In genomic region chr9:5879419-5880181, GRCh38 we compare ENCODE assay signal across 11 cellular contexts. TPM values are rescaled to one million over a fixed set of nuclear protein-coding genes. Genes with fewer than 3 reads are reported as not detected.
DNase-seq lines count a peak whose midpoint lies in the region; ATAC-seq, FAIRE-seq and TF ChIP-seq lines count a peak whose summit lies in the region.
"Had no signal": no experiment of that assay in that cellular context is flagged by ENCODE, and none has a peak within 500 bp of the region (broad histone marks: within the 10 kb centered on the region; RNA-seq: fewer than 3 reads in every experiment).

No MANE protein-coding gene starts in this region.

- H3K27me3 ChIP-seq in BE2C (no peaks in the 10 kb centered on the region), astrocyte (ENCODE audit: insufficient read depth, low read length) (no peaks in the 10 kb centered on the region), kidney epithelial cell (ENCODE audit: control insufficient read depth, insufficient read depth, low read length) (no peaks in the 10 kb centered on the region), colonic mucosa (no peaks in the 10 kb centered on the region)

- H3K9me3 ChIP-seq in BE2C (no peaks in the 10 kb centered on the region; the same call in 1 of the 2 replicates), astrocyte (ENCODE audit: insufficient read depth, low read depth, low read length) (no peaks in the 10 kb centered on the region), colonic mucosa (no peaks in the 10 kb centered on the region)

- peak overlapping the region; percentile 89 for H3K27ac Mint-ChIP-seq in astrocyte (ENCODE audit: unreplicated experiment)
- H3K27ac Mint-ChIP-seq in activated CD4-positive, alpha-beta T cell treated with anti-CD3 and anti-CD28 coated beads, Interleukin-2, amount 10 ng/mL, durations not matched to agents 7 days and 5 days, result no peak overlapping the region

- no peaks in the 10 kb centered on the region for H3K27me3 Mint-ChIP-seq in astrocyte (ENCODE audit: low read depth, unreplicated experiment)
- H3K27me3 Mint-ChIP-seq in activated CD4-positive, alpha-beta T cell treated with anti-CD3 and anti-CD28 coated beads, Interleukin-2, amount 10 ng/mL, durations not matched to agents 7 days and 5 days, result no peaks in the 10 kb centered on the region

- peaks cover 19% of the 10 kb centered on the region for H3K4me1 Mint-ChIP-seq in astrocyte (ENCODE audit: low read depth, unreplicated experiment)
- peaks cover 8% of the 10 kb centered on the region for H3K4me1 Mint-ChIP-seq in activated CD4-positive, alpha-beta T cell treated with anti-CD3 and anti-CD28 coated beads, Interleukin-2, amount 10 ng/mL, durations not matched to agents 7 days and 5 days

- no peaks in the 10 kb centered on the region for H3K36me3 Mint-ChIP-seq in astrocyte (ENCODE audit: low read depth, unreplicated experiment)
- peaks cover 6% of the 10 kb centered on the region for H3K36me3 Mint-ChIP-seq in activated CD4-positive, alpha-beta T cell treated with anti-CD3 and anti-CD28 coated beads, Interleukin-2, amount 10 ng/mL, durations not matched to agents 7 days and 5 days (ENCODE audit: low read depth)

- no peak for FAIRE-seq in astrocyte (lab: Jason Lieb, UNC)

- TF ChIP-seq CTCF in BE2C (IDR thresholded peaks at IDR 0.05; ENCODE audit: low read depth, low read length) (no peak), astrocyte (IDR thresholded peaks at IDR 0.05; ENCODE audit: insufficient read depth, low read depth, low read length) (no peak), kidney epithelial cell (IDR thresholded peaks at IDR 0.05; ENCODE audit: insufficient read depth, low read length, poor library complexity, severe bottlenecking) (no peak), colonic mucosa (IDR thresholded peaks at IDR 0.05) (no peak)

- no peak overlapping the region for H3K4me3 Mint-ChIP-seq in astrocyte (ENCODE audit: unreplicated experiment)
- no peak overlapping the region for H3K4me3 Mint-ChIP-seq in activated CD4-positive, alpha-beta T cell treated with anti-CD3 and anti-CD28 coated beads, Interleukin-2, amount 10 ng/mL, durations not matched to agents 7 days and 5 days

- peak overlapping the region; percentile 13 for H2AFZ ChIP-seq in astrocyte (ENCODE audit: low read depth, low read length)

- POLR2A ChIA-PET in activated CD4-positive, alpha-beta T cell treated with anti-CD3 and anti-CD28 coated beads, Interleukin-2, amount 10 ng/mL, durations not matched to agents 7 days and 5 days (lab: Charles Lee), result interaction anchor here (0.8 kb wide), 1 partner anchor 27 kb away, joined by 4 read pairs; no protein-coding TSS in a partner anchor

- no peaks in the 10 kb centered on the region for H4K20me1 ChIP-seq in astrocyte (ENCODE audit: insufficient read depth, low read length)

- DNase-seq in BE2C (peak; percentile 35), LHCN-M2 (ENCODE audit: low read depth) (peak; percentile 71), astrocyte (ENCODE audit: low read depth) (peak; percentile 87), kidney epithelial cell (ENCODE audit: low read depth) (peak; percentile 63), NCI-H1694 treated with DMSO at 0.1 percent for 48 hours (lab: John Stamatoyannopoulos, UW) (no peak), colonic mucosa (no peak)
- DNase-seq in activated CD4-positive, alpha-beta T cell treated with anti-CD3 and anti-CD28 coated beads, Interleukin-2, amount 10 ng/mL, durations not matched to agents 7 days and 5 days, result no peak
- DNase-seq: NCI-H1436; stimulated activated naive CD4-positive, alpha-beta T cell treated with Interleukin-2 at 50 U/mL for 16 hours had no signal

- H3K4me2 ChIP-seq in astrocyte (ENCODE audit: low read length), result peak overlapping the region; percentile 77

- no peaks in the 10 kb centered on the region for H3K79me2 ChIP-seq in astrocyte (ENCODE audit: insufficient read depth, low read length)

- no peaks in the 10 kb centered on the region for H3K36me3 ChIP-seq in BE2C
- no peaks in the 10 kb centered on the region for H3K36me3 ChIP-seq in astrocyte (ENCODE audit: insufficient read depth, low read length)
- no peaks in the 10 kb centered on the region for H3K36me3 ChIP-seq in kidney epithelial cell (ENCODE audit: control insufficient read depth, insufficient read depth, low read length)
- no peaks in the 10 kb centered on the region for H3K36me3 ChIP-seq in colonic mucosa

- H3K27ac ChIP-seq in astrocyte (ENCODE audit: low read depth, low read length), result peak overlapping the region; percentile 14
- no peak overlapping the region for H3K27ac ChIP-seq in colonic mucosa

- H3K9ac ChIP-seq in astrocyte (ENCODE audit: low read length) (no peak overlapping the region), colonic mucosa (ENCODE audit: low read depth in 2 of 2, low read length in 2 of 2) (no peak overlapping the region)

- intact Hi-C loops in colonic mucosa (cut with DNase I), result no loop called here

- CTCF ChIA-PET in activated CD4-positive, alpha-beta T cell treated with anti-CD3 and anti-CD28 coated beads, Interleukin-2, amount 10 ng/mL, durations not matched to agents 7 days and 5 days (lab: Charles Lee), result interaction anchor here (0.6 to 4.5 kb wide), 7 partner anchors 10 to 175 kb away, joined by 3 to 17 read pairs (median 4); partner anchors contain the start of gene ERMP1

- H3K4me3 ChIP-seq in BE2C (ENCODE audit: low read depth, low read length), result peak overlapping the region; percentile 1; the same call in 1 of the 2 replicates
- peak overlapping the region; percentile 41 for H3K4me3 ChIP-seq in astrocyte (ENCODE audit: insufficient read depth, low read depth, low read length)
- no peak overlapping the region for H3K4me3 ChIP-seq in kidney epithelial cell (ENCODE audit: low read depth, low read length)
- H3K4me3 ChIP-seq in colonic mucosa, result no peak overlapping the region

- H3K4me1 ChIP-seq in BE2C, result peaks cover 5% of the 10 kb centered on the region
- H3K4me1 ChIP-seq in astrocyte (ENCODE audit: insufficient read depth, low read length), result peaks cover 4% of the 10 kb centered on the region
- H3K4me1 ChIP-seq in colonic mucosa, result no peaks in the 10 kb centered on the region

- peaks cover 2% of the 10 kb centered on the region for H3K9me3 Mint-ChIP-seq in astrocyte (ENCODE audit: unreplicated experiment)
- H3K9me3 Mint-ChIP-seq in activated CD4-positive, alpha-beta T cell treated with anti-CD3 and anti-CD28 coated beads, Interleukin-2, amount 10 ng/mL, durations not matched to agents 7 days and 5 days, result peaks cover 6% of the 10 kb centered on the region

- no peak for ATAC-seq in GM18511 (IDR thresholded peaks at IDR 0.05; ENCODE audit: unreplicated experiment)

RNA-seq across cellular contexts. Expression of gene MLANA, which starts 11.1 kb away (rescaled TPM):
- not detected for polyA plus RNA-seq in BE2C (2012; ENCODE audit: insufficient read depth, insufficient read length, low read depth)
- total RNA-seq in LHCN-M2 (2014; rRNA removed) (0.11 TPM in 1 of 2 replicates, not detected in the other), astrocyte (not detected in 2 replicates), kidney epithelial cell (not detected in 2 replicates), colonic mucosa (not detected)
- 0.07 TPM for polyA plus RNA-seq in LHCN-M2 (2012)
- total RNA-seq in activated CD4-positive, alpha-beta T cell treated with anti-CD3 and anti-CD28 coated beads, Interleukin-2, amount 10 ng/mL, durations not matched to agents 7 days and 5 days, result not detected
- total RNA-seq: posterior vena cava had no signal

RNA-seq across cellular contexts. Expression of gene ERMP1, which starts 46.7 kb away (rescaled TPM):
- polyA plus RNA-seq in BE2C (2012; ENCODE audit: insufficient read depth, insufficient read length, low read depth), result 1.6 TPM
- total RNA-seq in LHCN-M2 (2014; rRNA removed) (5.1 and 8.1 TPM in 2 replicates), astrocyte (8.8 and 11.8 TPM in 2 replicates), kidney epithelial cell (9.4 and 10.2 TPM in 2 replicates), colonic mucosa (10 to 100 TPM; 47.3 to 50.8 TPM)
- 1.4 TPM for polyA plus RNA-seq in LHCN-M2 (2012)
- total RNA-seq in activated CD4-positive, alpha-beta T cell treated with anti-CD3 and anti-CD28 coated beads, Interleukin-2, amount 10 ng/mL, durations not matched to agents 7 days and 5 days, result 10 to 100 TPM; 24.2 to 25.1 TPM

Comparison
In these comparisons a context has a peak if more than half of its experiments do, and no peak if none do; other contexts are left out.
1. DNase-seq: peak in BE2C (single experiment), LHCN-M2 (single experiment), astrocyte (single experiment) and kidney epithelial cell (single experiment); none in NCI-H1694 treated with DMSO at 0.1 percent for 48 hours (single experiment), activated CD4-positive, alpha-beta T cell treated with anti-CD3 and anti-CD28 coated beads, Interleukin-2, amount 10 ng/mL, durations not matched to agents 7 days and 5 days (single experiment) and colonic mucosa (single experiment).
2. H3K4me3 ChIP-seq: peak in BE2C (single experiment) and astrocyte (single experiment); none in kidney epithelial cell (single experiment) and colonic mucosa (single experiment).